9 cellular contexts compared by ENCODE assay signal in genomic region chr14:55339770-55340169, GRCh38.
DNase-seq lines count a peak whose midpoint lies in the region; ATAC-seq and TF ChIP-seq lines count a peak whose summit lies in the region.
"Had no signal": no experiment of that assay in that cellular context is flagged by ENCODE, and none has a peak within 500 bp of the region (broad histone marks: within the 10 kb centered on the region; RNA-seq: fewer than 3 reads in every experiment).

No MANE protein-coding gene starts in this region.

- no peak overlapping the region for H3K4me3 ChIP-seq in choroid plexus epithelial cell (ENCODE audit: low read depth, low read length)
- H3K4me3 ChIP-seq: transverse colon had no signal

- no peak for TF ChIP-seq CTCF in GM10266 (IDR thresholded peaks at IDR 0.05; ENCODE audit: control insufficient read depth, insufficient read depth, low read depth, missing control alignments)
- no peak for TF ChIP-seq CTCF in choroid plexus epithelial cell (conservative IDR thresholded peaks at IDR 0.05; ENCODE audit: low read depth, low read length)

- peak; percentile 39 for DNase-seq in GM10266 (ENCODE audit: extremely low spot score)
- peak; percentile 15 for DNase-seq in choroid plexus epithelial cell (ENCODE audit: low read depth)
- DNase-seq in H4 (ENCODE audit: low spot score): no peak
- no peak for DNase-seq in EL
- DNase-seq in HUDEP-2 (lab: John Stamatoyannopoulos, UW; ENCODE audit: unreplicated experiment in 76 of 76): no peak
- DNase-seq: transverse colon had no signal

- ATAC-seq in GM19455 (IDR thresholded peaks at IDR 0.05; ENCODE audit: unreplicated experiment) (peak; percentile 84), HG03520 (IDR thresholded peaks at IDR 0.05; ENCODE audit: unreplicated experiment) (peak; percentile 81), GM19467 (IDR thresholded peaks at IDR 0.05; ENCODE audit: unreplicated experiment) (no peak)

Comparison
In these comparisons a context has a peak if more than half of its experiments do, and no peak if none do; other contexts are left out.
1. DNase-seq: peak in GM10266 (single experiment) and choroid plexus epithelial cell (single experiment); none in H4 (single experiment), EL (single experiment) and HUDEP-2 (0 of 76).